21 cellular contexts compared by ENCODE assay signal in the genomic region with DNA sequence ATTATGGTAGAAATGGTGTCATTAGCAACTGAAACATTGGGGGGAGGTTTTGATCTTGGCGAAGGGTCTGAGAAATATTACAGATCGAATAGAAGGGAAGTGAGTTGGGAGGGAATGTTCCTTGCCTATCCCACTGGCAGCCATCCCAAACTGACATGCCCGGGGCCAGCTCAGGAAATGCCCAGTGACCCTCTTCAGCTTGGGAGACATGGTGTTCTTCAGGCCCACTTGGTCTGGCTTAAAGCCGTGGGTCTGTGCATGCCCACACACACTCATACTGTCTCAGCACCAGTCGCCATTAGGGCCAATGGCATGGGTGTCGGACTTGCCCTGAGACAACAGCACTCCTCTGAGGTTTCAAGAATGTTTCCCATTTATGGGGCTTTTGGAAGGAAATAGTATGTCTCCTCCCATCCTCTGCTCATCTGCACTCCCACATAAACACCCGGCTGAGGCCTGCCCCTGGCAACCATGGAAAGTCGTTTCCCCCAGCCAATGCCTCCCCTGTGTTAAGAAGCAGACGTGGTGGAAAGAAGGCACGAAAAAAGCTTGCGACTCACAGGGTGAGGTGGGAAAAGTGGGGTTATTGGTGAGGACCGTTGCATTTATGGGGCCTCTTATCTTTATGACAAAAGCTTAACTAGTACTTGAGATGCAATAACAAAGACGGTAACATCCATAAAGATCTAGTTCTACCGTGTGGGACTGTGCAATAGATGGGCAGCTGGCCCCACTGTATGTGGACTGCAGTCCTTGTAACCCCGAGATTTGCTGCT. TPM values are rescaled to one million over a fixed set of nuclear protein-coding genes. Genes with fewer than 3 reads are reported as not detected.
"Had no signal": no experiment of that assay in that cellular context is flagged by ENCODE, and none has a peak within 500 bp of the region (broad histone marks: within the 10 kb centered on the region; RNA-seq: fewer than 3 reads in every experiment).

No MANE protein-coding gene starts in this region.

- H2AFZ ChIP-seq: neural progenitor cell had no signal

- H3K4me3 ChIP-seq: lower lobe of right lung, neural progenitor cell, ovary, thyroid gland had no signal

- H3K9ac ChIP-seq: neural progenitor cell had no signal

- H3K4me2 ChIP-seq: neural progenitor cell had no signal

- ATAC-seq: activated T-cell treated with anti-CD3 and anti-CD28 coated beads, Interleukin-2, amount 50 U/mL, for 4 hours; lower lobe of right lung; stimulated activated naive B cell treated with anti-CD40 and anti-IgM and Interleukin-4, amounts not matched to agents 10 μg/mL and 1 μg/mL and 100 μg/mL, for 72 hours; WTC11 had no signal

- H3K9me3 ChIP-seq: lower lobe of right lung, ovary, thyroid gland had no signal

- H3K36me3 ChIP-seq: lower lobe of right lung, neural progenitor cell, ovary, thyroid gland had no signal

- DNase-seq: activated CD4-positive, alpha-beta memory T cell treated with anti-CD3 and anti-CD28 coated beads, Interleukin-2, amount 10 ng/mL, durations not matched to agents 7 days and 5 days; activated CD4-positive, alpha-beta T cell treated with anti-CD3 and anti-CD28 coated beads for 4 hours; activated effector memory CD4-positive, alpha-beta T cell treated with anti-CD3 and anti-CD28 coated beads, Interleukin-2, amount 50 U/mL, for 16 hours; activated T-cell treated with anti-CD3 and anti-CD28 coated beads, Interleukin-2, amount 50 U/mL, for 4 hours; amygdala; cortex of kidney; effector memory CD4-positive, alpha-beta T cell; head of caudate nucleus; immature natural killer cell; lower lobe of right lung; naive B cell; ovary; retina; stimulated activated CD4-positive, alpha-beta T cell treated with anti-CD3 and anti-CD28 coated beads, Interleukin-15, amount 100 ng/mL, for 24 hours; stimulated activated CD4-positive, alpha-beta T cell treated with anti-CD3 and anti-CD28 coated beads, Interleukin-4, amount 100 ng/mL, for 1 hour; stimulated activated naive B cell treated with anti-CD40 and anti-IgM and Interleukin-4, amounts not matched to agents 10 μg/mL and 1 μg/mL and 100 μg/mL, for 72 hours; thyroid gland had no signal

- H3K27me3 ChIP-seq: neural progenitor cell, ovary, thyroid gland had no signal

- H3K4me1 ChIP-seq: lower lobe of right lung, neural progenitor cell had no signal

- H3K27ac ChIP-seq: lower lobe of right lung, neural progenitor cell, ovary, thyroid gland had no signal

RNA-seq across cellular contexts. Expression of a gene that starts 2.0 kb away (rescaled TPM):
- total RNA-seq: activated CD4-positive, alpha-beta memory T cell treated with anti-CD3 and anti-CD28 coated beads, Interleukin-2, amount 10 ng/mL, durations not matched to agents 7 days and 5 days; activated T-cell treated with anti-CD3 and anti-CD28 coated beads, Interleukin-2, amount 50 U/mL, for 4 hours; frontal cortex; lower lobe of right lung; mesothelial cell of epicardium; thyroid gland; WTC11 had no signal
- polyA plus RNA-seq: immature natural killer cell had no signal
